Comparison of ENCODE assay signal across 19 cellular contexts in genomic region chrX:42131856-42132255, GRCh38.
DNase-seq lines count a peak whose midpoint lies in the region; ATAC-seq and TF ChIP-seq lines count a peak whose summit lies in the region.
"Had no signal": no experiment of that assay in that cellular context is flagged by ENCODE, and none has a peak within 500 bp of the region (broad histone marks: within the 10 kb centered on the region; RNA-seq: fewer than 3 reads in every experiment).

No MANE protein-coding gene starts in this region.

- H3K4me3 ChIP-seq in lung = no peak overlapping the region

- H3K27ac Mint-ChIP-seq in stimulated activated naive CD8-positive, alpha-beta T cell treated with anti-CD3 and anti-CD28 coated beads, Interleukin-15, amount 100 ng/mL, for 72 hours = no peak overlapping the region
- H3K27ac Mint-ChIP-seq: CD14-positive monocyte, H9 had no signal

- H3K9me3 Mint-ChIP-seq in stimulated activated naive CD8-positive, alpha-beta T cell treated with anti-CD3 and anti-CD28 coated beads, Interleukin-15, amount 100 ng/mL, for 72 hours = peaks cover 0 to 6% of the 10 kb centered on the region in 2 donors

- H3K4me1 Mint-ChIP-seq in stimulated activated naive CD8-positive, alpha-beta T cell treated with anti-CD3 and anti-CD28 coated beads, Interleukin-15, amount 100 ng/mL, for 72 hours = peaks cover 46% of the 10 kb centered on the region
- H3K4me1 Mint-ChIP-seq: CD14-positive monocyte had no signal

- no peaks in the 10 kb centered on the region for H3K36me3 ChIP-seq in lung (ENCODE audit: control insufficient read depth in 2 of 2, insufficient read depth in 2 of 2, low read length in 2 of 2)

- no peaks in the 10 kb centered on the region for H3K9me3 ChIP-seq in lung (ENCODE audit: control insufficient read depth in 2 of 2, insufficient read depth in 1 of 2, low read length in 1 of 2)
- H3K9me3 ChIP-seq: SK-N-SH had no signal

- no peak for TF ChIP-seq CTCF in lung (IDR thresholded peaks at IDR 0.05; ENCODE audit: control extremely low read depth, extremely low read depth)
- TF ChIP-seq CTCF in GM13976 (IDR thresholded peaks at IDR 0.05; ENCODE audit: borderline replicate concordance, control extremely low read depth, extremely low read depth, insufficient read depth, missing control alignments) = no peak

- no peak overlapping the region for H3K4me3 Mint-ChIP-seq in stimulated activated naive CD8-positive, alpha-beta T cell treated with anti-CD3 and anti-CD28 coated beads, Interleukin-15, amount 100 ng/mL, for 72 hours
- H3K4me3 Mint-ChIP-seq: CD14-positive monocyte, H9 had no signal

- H3K27me3 Mint-ChIP-seq in stimulated activated naive CD8-positive, alpha-beta T cell treated with anti-CD3 and anti-CD28 coated beads, Interleukin-15, amount 100 ng/mL, for 72 hours = no peaks in the 10 kb centered on the region

- H3K27ac ChIP-seq in epithelial cell of prostate = no peak overlapping the region
- no peak overlapping the region for H3K27ac ChIP-seq in lung (ENCODE audit: low read depth in 1 of 2, low read length in 1 of 2)
- H3K27ac ChIP-seq: HL-60 had no signal

- DNase-seq in AG20443 (ENCODE audit: low spot score) (peak; percentile 31), NCI-H226 (peak; percentile 2), epithelial cell of prostate (ENCODE audit: low read depth, low spot score) (peak; percentile 3), lung (ENCODE audit: low spot score) (no peak), HuH-7 (ENCODE audit: low spot score) (no peak), GM13976 (ENCODE audit: low spot score) (no peak), GOT3 (lab: John Stamatoyannopoulos, UW) (no peak)
- DNase-seq in stimulated activated naive CD8-positive, alpha-beta T cell treated with anti-CD3 and anti-CD28 coated beads, Interleukin-15, amount 100 ng/mL, for 72 hours = no peak
- DNase-seq: AML-193, H9, NCI-H1048, NCI-H146, NCI-H2081 treated with DMSO at 0.1 percent for 48 hours, NCI-H510A treated with DMSO at 0.1 percent for 48 hours, NCI-H82, SHP77, SK-N-SH had no signal

- ATAC-seq in lung (ENCODE audit: insufficient read depth, low FRiP score) = peak; percentile 19
- ATAC-seq in stimulated activated naive CD8-positive, alpha-beta T cell treated with anti-CD3 and anti-CD28 coated beads, Interleukin-15, amount 100 ng/mL, for 72 hours = no peak

- H3K27me3 ChIP-seq in lung (ENCODE audit: control insufficient read depth, insufficient read depth) = no peaks in the 10 kb centered on the region

- in situ Hi-C loops in GM13976 (cut with MboI; ENCODE audit: low sequenced_read_pairs, unreplicated experiment) = no loop called here

- no peaks in the 10 kb centered on the region for H3K4me1 ChIP-seq in lung (ENCODE audit: control insufficient read depth in 2 of 2, insufficient read depth in 2 of 2, low read length in 2 of 2)

Comparison
In these comparisons a context has a peak if more than half of its experiments do, and no peak if none do; other contexts are left out.
1. DNase-seq: peak in AG20443 (single experiment), NCI-H226 (single experiment) and epithelial cell of prostate (single experiment); none in lung (single experiment), HuH-7 (single experiment), GM13976 (single experiment), GOT3 (single experiment) and stimulated activated naive CD8-positive, alpha-beta T cell treated with anti-CD3 and anti-CD28 coated beads, Interleukin-15, amount 100 ng/mL, for 72 hours (0 of 2).